Comparison of ENCODE assay signal across 1 cellular context in the genomic region with DNA sequence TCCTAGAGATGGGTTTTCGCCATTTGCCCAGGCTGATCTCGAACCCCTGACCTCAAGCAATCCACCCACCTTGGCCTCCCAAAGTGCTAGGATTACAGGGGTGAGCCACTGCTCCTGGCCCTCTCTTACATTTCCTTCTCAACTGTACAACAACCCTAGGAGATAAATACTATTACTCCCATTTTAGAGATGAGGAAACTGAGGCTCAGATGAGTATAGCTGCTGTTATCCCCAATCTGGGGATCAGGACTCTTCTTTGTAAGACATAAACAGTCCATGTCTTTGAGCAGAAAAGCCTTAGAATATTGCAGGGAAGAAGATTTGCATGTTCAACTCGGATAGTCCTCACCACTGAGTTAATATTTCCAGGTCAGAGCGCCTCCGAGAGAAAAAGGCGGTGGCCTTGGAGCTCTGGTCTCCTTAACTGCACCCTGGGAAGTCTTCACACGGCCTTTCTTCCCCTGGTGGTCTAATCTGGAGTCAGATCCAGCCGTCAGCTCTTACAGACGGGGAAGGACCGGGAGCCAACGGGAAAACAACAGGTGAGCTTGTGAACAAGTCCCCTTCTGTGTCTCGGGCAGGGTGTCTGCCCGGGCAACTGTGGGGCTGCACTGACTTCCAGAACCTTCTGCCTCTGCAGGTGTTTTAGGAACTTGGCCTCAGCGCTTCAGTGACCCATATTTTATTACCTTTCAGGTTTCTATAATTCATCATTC.
TF ChIP-seq lines count a peak whose summit lies in the region.

No MANE protein-coding gene starts in this region.

TF ChIP-seq in K562, 482 proteins besides CTCF, POLR2A, EP300 and RAD21:
- TF ChIP-seq ADNP (tag; IDR thresholded peaks at IDR 0.05) (0 out of 2 replicates have a peak, but pooled peaks have one; percentile 38), GTF2F1 (IDR thresholded peaks at IDR 0.05; ENCODE audit: low read depth, low read length) (no peak), KDM1A (IDR thresholded peaks at IDR 0.05) (0 out of 4 replicates have a peak, but pooled peaks of 1 of the 2 experiments have one; percentile 8), SMAD1 (IDR thresholded peaks at IDR 0.05; ENCODE audit: low read depth, low read length, partially characterized antibody) (no peak), BCOR (IDR thresholded peaks at IDR 0.05) (peak; percentile 31; the same call in 1 of the 2 replicates), C11orf30 (IDR thresholded peaks at IDR 0.05; ENCODE audit: low read depth) (no peak), RBM25 (IDR thresholded peaks at IDR 0.05; ENCODE audit: low read depth, low read length, severe bottlenecking) (peak; percentile 51), CBX2 (IDR thresholded peaks at IDR 0.05; ENCODE audit: insufficient read depth, low read length, poor library complexity, severe bottlenecking) (no peak)
- TF ChIP-seq, protein P1, sequence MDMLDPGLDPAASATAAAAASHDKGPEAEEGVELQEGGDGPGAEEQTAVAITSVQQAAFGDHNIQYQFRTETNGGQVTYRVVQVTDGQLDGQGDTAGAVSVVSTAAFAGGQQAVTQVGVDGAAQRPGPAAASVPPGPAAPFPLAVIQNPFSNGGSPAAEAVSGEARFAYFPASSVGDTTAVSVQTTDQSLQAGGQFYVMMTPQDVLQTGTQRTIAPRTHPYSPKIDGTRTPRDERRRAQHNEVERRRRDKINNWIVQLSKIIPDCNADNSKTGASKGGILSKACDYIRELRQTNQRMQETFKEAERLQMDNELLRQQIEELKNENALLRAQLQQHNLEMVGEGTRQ (CRISPR knock-in tag; IDR thresholded peaks at IDR 0.05): no peak
